In genomic region chr7:157635669-157636068, GRCh38 we compare ENCODE assay signal across 28 cellular contexts.
"Had no signal": no experiment of that assay in that cellular context is flagged by ENCODE, and none has a peak within 500 bp of the region (broad histone marks: within the 10 kb centered on the region; RNA-seq: fewer than 3 reads in every experiment).

No MANE protein-coding gene starts in this region.

- H3K27ac Mint-ChIP-seq: dendritic cell treated with granulocyte-macrophage colony-stimulating factor and Interleukin-4, amounts not matched to agents 40 ng/mL and 50 ng/mL, for 4 days; effector memory CD8-positive, alpha-beta T cell; endodermal cell; immature natural killer cell; mesothelial cell of epicardium; naive B cell had no signal

- H3K4me1 ChIP-seq: colonic mucosa, esophagus squamous epithelium, gastrocnemius medialis, left ventricle myocardium inferior, lower lobe of right lung had no signal

- H3K36me3 ChIP-seq: colonic mucosa, esophagus squamous epithelium, gastrocnemius medialis, left ventricle myocardium inferior, lower lobe of right lung had no signal

- H2AFZ ChIP-seq: hepatocyte had no signal

- H3K4me3 Mint-ChIP-seq: dendritic cell treated with granulocyte-macrophage colony-stimulating factor and Interleukin-4, amounts not matched to agents 40 ng/mL and 50 ng/mL, for 4 days; effector memory CD8-positive, alpha-beta T cell; endodermal cell; immature natural killer cell; mesothelial cell of epicardium; naive B cell had no signal

- H3K36me3 Mint-ChIP-seq: immature natural killer cell, mesothelial cell of epicardium had no signal

- H3K9me3 ChIP-seq: colonic mucosa, gastrocnemius medialis had no signal

- H3K27me3 ChIP-seq: colonic mucosa, gastrocnemius medialis had no signal

- DNase-seq: colonic mucosa; cortex of kidney; effector CD8-positive, alpha-beta T cell; effector memory CD8-positive, alpha-beta T cell; erythroblast; esophagus squamous epithelium; foreskin fibroblast; foreskin melanocyte; gastrocnemius medialis; glutamatergic neuron; hypothalamus; immature natural killer cell; islet precursor cell; kidney; kidney glomerular epithelial cell; left colon; left ventricle myocardium inferior; lower lobe of right lung; mesenchymal stem cell; mucosa of descending colon; naive B cell had no signal

- H3K4me3 ChIP-seq: colonic mucosa, esophagus squamous epithelium, gastrocnemius medialis, hepatocyte, left ventricle myocardium inferior, lower lobe of right lung, mucosa of descending colon had no signal

- H3K4me2 ChIP-seq: hepatocyte had no signal

- H3K4me1 Mint-ChIP-seq: endodermal cell, immature natural killer cell, mesothelial cell of epicardium, naive B cell had no signal

- H3K27ac ChIP-seq: colonic mucosa, epithelial cell of prostate, esophagus squamous epithelium, gastrocnemius medialis, hepatocyte, left ventricle myocardium inferior, lower lobe of right lung had no signal

- ATAC-seq: effector memory CD8-positive, alpha-beta T cell; esophagus mucosa; gastrocnemius medialis; left colon; left lobe of liver; lower lobe of right lung; mucosa of descending colon had no signal
